Comparison of ENCODE assay signal across 10 cellular contexts in genomic region chr1:64986903-64987871, GRCh38. TPM values are rescaled to one million over a fixed set of nuclear protein-coding genes. Genes with fewer than 3 reads are reported as not detected.
DNase-seq lines count a peak whose midpoint lies in the region; ATAC-seq, FAIRE-seq and TF ChIP-seq lines count a peak whose summit lies in the region.
"Had no signal": no experiment of that assay in that cellular context is flagged by ENCODE, and none has a peak within 500 bp of the region (broad histone marks: within the 10 kb centered on the region; RNA-seq: fewer than 3 reads in every experiment).

No MANE protein-coding gene starts in this region.

- H3K36me3 Mint-ChIP-seq in activated CD4-positive, alpha-beta T cell treated with anti-CD3 and anti-CD28 coated beads for 36 hours (ENCODE audit: low read depth), result no peaks in the 10 kb centered on the region
- H3K36me3 Mint-ChIP-seq: natural killer cell had no signal

- RAD21 ChIA-PET in GM12878 (lab: Charles Lee; ENCODE audit: unreplicated experiment), result no interaction called here

- H3K27me3 Mint-ChIP-seq in activated CD4-positive, alpha-beta T cell treated with anti-CD3 and anti-CD28 coated beads for 36 hours, result no peaks in the 10 kb centered on the region

- H3K9me3 Mint-ChIP-seq in activated CD4-positive, alpha-beta T cell treated with anti-CD3 and anti-CD28 coated beads for 36 hours (ENCODE audit: low read depth), result no peaks in the 10 kb centered on the region
- H3K9me3 Mint-ChIP-seq: natural killer cell had no signal

- H3K4me1 ChIP-seq in GM12878 (ENCODE audit: control insufficient read depth, insufficient read depth, low read length) (peaks cover 9% of the 10 kb centered on the region), upper lobe of left lung (peaks cover 0 to 15% (median 13%) of the 10 kb centered on the region in 4 donors), tibial artery (peaks cover 0 to 11% (median 0%) of the 10 kb centered on the region in 4 donors)

- TF ChIP-seq CTCF in GM12878 (IDR thresholded peaks at IDR 0.05 in 2 of 3, conservative IDR thresholded peaks at IDR 0.05 in 1 of 3; ENCODE audit: control insufficient read depth in 2 of 3, extremely low read depth in 1 of 3, insufficient read depth in 1 of 3, low read depth in 3 of 3, low read length in 3 of 3), result no peak
- TF ChIP-seq CTCF in upper lobe of left lung (IDR thresholded peaks at IDR 0.05), result no peak
- TF ChIP-seq CTCF in tibial artery (IDR thresholded peaks at IDR 0.05), result no peak

- peaks cover 4% of the 10 kb centered on the region for H3K4me1 Mint-ChIP-seq in activated CD4-positive, alpha-beta T cell treated with anti-CD3 and anti-CD28 coated beads for 36 hours

- no peak overlapping the region for H3K27ac Mint-ChIP-seq in activated CD4-positive, alpha-beta T cell treated with anti-CD3 and anti-CD28 coated beads for 36 hours
- H3K27ac Mint-ChIP-seq: natural killer cell had no signal

- H3K4me3 Mint-ChIP-seq in activated CD4-positive, alpha-beta T cell treated with anti-CD3 and anti-CD28 coated beads for 36 hours, result no peak overlapping the region
- H3K4me3 Mint-ChIP-seq: natural killer cell had no signal

- no peak overlapping the region for H3K4me3 ChIP-seq in GM12878
- H3K4me3 ChIP-seq in upper lobe of left lung, result no peak overlapping the region
- no peak overlapping the region for H3K4me3 ChIP-seq in tibial artery
- H3K4me3 ChIP-seq: cardiac muscle cell had no signal

- SMC1A ChIA-PET in GM12878 (lab: Charles Lee; ENCODE audit: uncharacterized antibody, unreplicated experiment), result no interaction called here

- in situ Hi-C loops in GM12878 (cut with MboI), result no loop called here

- no peak for DNase-seq in activated CD4-positive, alpha-beta T cell treated with anti-CD3 and anti-CD28 coated beads for 36 hours
- no peak for DNase-seq in activated CD4-positive, alpha-beta T cell treated with anti-CD3 and anti-CD28 coated beads, Interleukin-2, amount 50 U/mL, for 48 hours
- peak; percentile 40 for DNase-seq in GM12878 (ENCODE audit: low read depth, low spot score)
- no peak for DNase-seq in upper lobe of left lung
- DNase-seq in germinal center (ENCODE audit: low spot score), result no peak
- DNase-seq in COLO829 (ENCODE audit: low spot score), result no peak
- DNase-seq in tibial artery, result no peak
- DNase-seq: natural killer cell had no signal

- TF ChIP-seq POLR2A in GM12878 (IDR thresholded peaks at IDR 0.05; ENCODE audit: low read depth, low read length) (no peak), upper lobe of left lung (IDR thresholded peaks at IDR 0.05) (no peak)

- CTCF ChIA-PET in activated CD4-positive, alpha-beta T cell treated with anti-CD3 and anti-CD28 coated beads for 36 hours (lab: Charles Lee), result interaction anchor here (1.2 kb wide), 1 partner anchor 10 kb away, joined by 4 read pairs; no protein-coding TSS in a partner anchor
- CTCF ChIA-PET in GM12878 (lab: Yijun Ruan, JAX), result no interaction called here

- no TSS peak for BruUV-seq in GM12878 (replicated peaks; lab: Mats Ljungman, UMichigan)

- POLR2A ChIA-PET in activated CD4-positive, alpha-beta T cell treated with anti-CD3 and anti-CD28 coated beads for 36 hours (lab: Charles Lee), result no interaction called here
- POLR2A ChIA-PET in GM12878 (lab: Charles Lee), result no interaction called here

- WGBS in GM12878 (ENCODE audit: insufficient coverage, insufficient replicate concordance, low lambda C conversion rate, missing lambda C conversion rate), result 68% methylated on average over 3 of the region's 3 CpGs
- whole genome bisulfite sequencing in upper lobe of left lung, 2 donors, result 78% methylated on average over 3 of the region's 3 CpGs

- peak in 1 of 2 experiments; percentile 50; a peak in 1 of 4 replicates for TF ChIP-seq EP300 in GM12878 (IDR thresholded peaks at IDR 0.05; ENCODE audit: borderline replicate concordance in 1 of 2, control insufficient read depth in 1 of 2, low read depth in 2 of 2, low read length in 2 of 2)
- no peak for TF ChIP-seq EP300 in upper lobe of left lung (IDR thresholded peaks at IDR 0.05)

- FAIRE-seq in GM12878 (lab: Jason Lieb, UNC), result peak; percentile 80

- H3K79me2 ChIP-seq in GM12878 (ENCODE audit: control insufficient read depth, insufficient read depth, low read length), result no peaks in the 10 kb centered on the region

- no peak overlapping the region for H3K27ac ChIP-seq in GM12878 (ENCODE audit: control insufficient read depth, insufficient read depth)
- H3K27ac ChIP-seq in upper lobe of left lung, result peak overlapping the region; percentile 19 to 49 (median 38)
- H3K27ac ChIP-seq in tibial artery, result no peak overlapping the region
- H3K27ac ChIP-seq: cardiac muscle cell had no signal

- no peaks in the 10 kb centered on the region for H3K36me3 ChIP-seq in GM12878 (ENCODE audit: control insufficient read depth in 2 of 2, insufficient read depth in 2 of 2, low read length in 1 of 2)
- H3K36me3 ChIP-seq in upper lobe of left lung, result peaks cover 0 to 6% (median 0%) of the 10 kb centered on the region in 4 donors
- peaks cover 4 to 24% (median 22%) of the 10 kb centered on the region in 3 donors for H3K36me3 ChIP-seq in tibial artery
- H3K36me3 ChIP-seq: cardiac muscle cell had no signal

- no peaks in the 10 kb centered on the region for H3K9me3 ChIP-seq in GM12878 (replicated peaks; ENCODE audit: control insufficient read depth, insufficient read depth, low read length)
- H3K9me3 ChIP-seq in upper lobe of left lung, result no peaks in the 10 kb centered on the region
- H3K9me3 ChIP-seq in tibial artery, result no peaks in the 10 kb centered on the region

- no peak overlapping the region for H2AFZ ChIP-seq in GM12878 (ENCODE audit: control insufficient read depth, low read depth, low read length)

- no peak overlapping the region for H3K9ac ChIP-seq in GM12878 (ENCODE audit: control insufficient read depth, insufficient read depth, low read length)

- intact Hi-C loops in activated CD4-positive, alpha-beta T cell treated with anti-CD3 and anti-CD28 coated beads for 36 hours (cut with DNase I, micrococcal nuclease), result no loop called here
- intact Hi-C loops in GM12878 (cut with micrococcal nuclease; ENCODE audit: unreplicated experiment), result no loop called here
- intact Hi-C loops in tibial artery (cut with DNase I; ENCODE audit: low total_unique reads), result no loop called here

- H3K4me2 ChIP-seq in GM12878 (ENCODE audit: control insufficient read depth, insufficient read depth), result no peak overlapping the region

- no peak for TF ChIP-seq RAD21 in GM12878 (IDR thresholded peaks at IDR 0.05; ENCODE audit: insufficient read depth, low read depth, low read length)

- no peaks in the 10 kb centered on the region for H4K20me1 ChIP-seq in GM12878 (ENCODE audit: control insufficient read depth, insufficient read depth)

- ATAC-seq in activated CD4-positive, alpha-beta T cell treated with anti-CD3 and anti-CD28 coated beads for 36 hours, result peak; percentile 65
- ATAC-seq in HG03045 (IDR thresholded peaks at IDR 0.05; ENCODE audit: unreplicated experiment) (peak; percentile 94), GM12878 (peak; percentile 95), upper lobe of left lung (ENCODE audit: low FRiP score in 2 of 2) (no peak)

- H3K27me3 ChIP-seq in GM12878 (replicated peaks in 1 of 2; ENCODE audit: control insufficient read depth in 2 of 2, insufficient read depth in 2 of 2, low read length in 1 of 2), result no peaks in the 10 kb centered on the region; a peak in 3 of 4 replicates
- H3K27me3 ChIP-seq in upper lobe of left lung, result no peaks in the 10 kb centered on the region
- no peaks in the 10 kb centered on the region for H3K27me3 ChIP-seq in tibial artery
- H3K27me3 ChIP-seq: cardiac muscle cell had no signal

TF ChIP-seq in GM12878, 131 proteins besides CTCF, POLR2A, EP300 and RAD21 (continues in another document):
- TF ChIP-seq HCFC1 (IDR thresholded peaks at IDR 0.05; ENCODE audit: low read length) (no peak), SPI1 (IDR thresholded peaks at IDR 0.05; ENCODE audit: borderline replicate concordance, insufficient read depth, low read depth, low read length) (peak; percentile 90), CHD2 (IDR thresholded peaks at IDR 0.05; ENCODE audit: borderline replicate concordance, low read depth, low read length) (no peak), ZBED1 (IDR thresholded peaks at IDR 0.05; ENCODE audit: borderline replicate concordance) (peak; percentile 53; the same call in 1 of the 2 replicates), BCL11A (IDR thresholded peaks at IDR 0.05; ENCODE audit: low read depth, low read length) (peak; percentile 81; the same call in 1 of the 2 replicates), JUND (IDR thresholded peaks at IDR 0.05; ENCODE audit: low read depth, low read length) (0 out of 2 replicates have a peak, but pooled peaks have one; percentile 29), PAX5 (IDR thresholded peaks at IDR 0.05; ENCODE audit: borderline replicate concordance, low read depth, low read length) (0 out of 2 replicates have a peak, but pooled peaks have one; percentile 42), FOXM1 (IDR thresholded peaks at IDR 0.05; ENCODE audit: low read depth, low read length) (peak; percentile 74), STAT3 (IDR thresholded peaks at IDR 0.05; ENCODE audit: low read depth, low read length) (no peak)

RNA-seq across cellular contexts. Expression of gene JAK1, which starts 20.8 kb away (rescaled TPM):
- total RNA-seq in activated CD4-positive, alpha-beta T cell treated with anti-CD3 and anti-CD28 coated beads for 36 hours, result 100 to 1,000 TPM; 100 to 114 TPM
- total RNA-seq in GM12878 (2013; cell fraction: nucleolus; rRNA removed), result 45.7 and 49.2 TPM in 2 replicates
- total RNA-seq in GM12878 (2014; rRNA removed), result 31.5 and 33.7 TPM in 2 replicates
- 42.7 and 43.3 TPM in 2 replicates for total RNA-seq in GM12878 (2014; rRNA removed; fragmentation: Illumina TruSeq; extraction: Trizol)
- 42.7 and 42.8 TPM in 2 replicates for total RNA-seq in GM12878 (2021)
- polyA plus RNA-seq in GM12878 (2011; ENCODE audit: low read depth), result 36.2 TPM
- polyA plus RNA-seq in GM12878 (2011; rRNA removed), result 43.1 and 45.5 TPM in 2 replicates
- polyA plus RNA-seq in GM12878 (2011; cell fraction: cytosol; rRNA removed), result 40.2 and 42.8 TPM in 2 replicates
- 80.6 and 83.7 TPM in 2 replicates for polyA plus RNA-seq in GM12878 (2011; cell fraction: nucleus; rRNA removed)
- 45.2 and 50.6 TPM in 2 replicates for polyA plus RNA-seq in GM12878 (2012)
- polyA plus RNA-seq in GM12878 (2014; fragmentation: Illumina TruSeq; extraction: Trizol), result 43.7 and 56.9 TPM in 2 replicates
- 10 to 100 TPM in 1 of 2 experiments, 1 to 10 TPM in 1; 9.6 to 11.5 TPM for polyA plus RNA-seq in GM12878 (2014; fragmentation: Nextera tagmentation; extraction: Ambion mirVana)
- 23.3 and 25.3 TPM in 2 replicates for polyA plus RNA-seq in GM12878 (2014; rRNA removed)
- polyA plus RNA-seq in GM12878 (2016; fragmentation: Nextera tagmentation; extraction: Ambion mirVana), result 10 to 100 TPM; 32.6 to 38.9 TPM
- 70.1 and 86.2 TPM in 2 replicates for polyA minus RNA-seq in GM12878 (2011; rRNA and poly(A)+ RNA removed)
- polyA minus RNA-seq in GM12878 (2011; cell fraction: cytosol; rRNA and poly(A)+ RNA removed), result 30.5 and 37.0 TPM in 2 replicates
- polyA minus RNA-seq in GM12878 (2011; cell fraction: nucleus; rRNA and poly(A)+ RNA removed), result 51.3 and 76.5 TPM in 2 replicates
- total RNA-seq in upper lobe of left lung, result 100 to 1,000 TPM; 156 to 191 (median 167) TPM

Comparison
In these comparisons a context has a peak if more than half of its experiments do, and no peak if none do; other contexts are left out.
1. ATAC-seq: peak in activated CD4-positive, alpha-beta T cell treated with anti-CD3 and anti-CD28 coated beads for 36 hours (single experiment), HG03045 (single experiment) and GM12878 (single experiment); none in upper lobe of left lung (0 of 2).
2. H3K27ac ChIP-seq: peak in upper lobe of left lung (4 of 4); none in GM12878 (single experiment) and tibial artery (0 of 2).